18 cellular contexts compared by ENCODE assay signal in genomic region chr12:62816624-62817023, GRCh38.
DNase-seq lines count a peak whose midpoint lies in the region; ATAC-seq and TF ChIP-seq lines count a peak whose summit lies in the region.
"Had no signal": no experiment of that assay in that cellular context is flagged by ENCODE, and none has a peak within 500 bp of the region (broad histone marks: within the 10 kb centered on the region; RNA-seq: fewer than 3 reads in every experiment).

No MANE protein-coding gene starts in this region.

- H3K36me3 ChIP-seq in HEK293 (ENCODE audit: control insufficient read depth in 2 of 2, insufficient read depth in 1 of 2, low read length in 2 of 2): no peaks in the 10 kb centered on the region; a peak in 1 of 3 replicates
- no peaks in the 10 kb centered on the region for H3K36me3 ChIP-seq in KMS-11 (ENCODE audit: insufficient read depth)
- H3K36me3 ChIP-seq: BLaER1 treated with 17β-estradiol and CSF1 and Interleukin-3, amounts not matched to agents 10 nM and 100 nM had no signal

- H3K9ac ChIP-seq in KMS-11: no peak overlapping the region

- H3K27me3 ChIP-seq in KMS-11 (ENCODE audit: insufficient read depth, low read depth) (no peaks in the 10 kb centered on the region), dorsolateral prefrontal cortex (no peaks in the 10 kb centered on the region)
- H3K27me3 ChIP-seq: BLaER1 treated with 17β-estradiol and CSF1 and Interleukin-3, amounts not matched to agents 10 nM and 100 nM had no signal

- no peak overlapping the region for H3K4me3 ChIP-seq in HEK293 (ENCODE audit: low read depth, low read length)
- H3K4me3 ChIP-seq in KMS-11 (IDR thresholded peaks at IDR 0.05; ENCODE audit: insufficient read depth, low read depth, low read length): no peak overlapping the region
- peak overlapping the region in 1 of 59 donors; percentile 45 for H3K4me3 ChIP-seq in dorsolateral prefrontal cortex
- no peak overlapping the region for H3K4me3 ChIP-seq in lower leg skin (ENCODE audit: low read depth, poor library complexity, severe bottlenecking)
- H3K4me3 ChIP-seq: A549; BLaER1 treated with 17β-estradiol and CSF1 and Interleukin-3, amounts not matched to agents 10 nM and 100 nM had no signal

- intact Hi-C loops in dorsolateral prefrontal cortex (cut with DNase I): loop anchor here in 1 of 2 donors (1.0 kb wide), 1 partner anchor 117 kb away; no protein-coding TSS in a partner anchor
- intact Hi-C loops in lower leg skin (cut with DNase I; ENCODE audit: low total_unique reads): no loop called here
- intact Hi-C loops in activated T-helper 2 cell treated with anti-CD3 and anti-CD28 coated beads, Interferon-gamma antibody, Interleukin-2, Interleukin-4, amounts not matched to agents 10 μg/mL and 5 μg/mL and 100 μg/mL, durations not matched to agents 14 hours and 24 hours and 36 hours (cut with micrococcal nuclease): loop anchor here (10.0 kb wide), 1 partner anchor 118 kb away; the partner anchor contains the start of gene PPM1H

- H3K27ac ChIP-seq in HEK293 (ENCODE audit: extremely low read depth, low read depth, low read length) (no peak overlapping the region), KMS-11 (no peak overlapping the region), dorsolateral prefrontal cortex (peak overlapping the region in 39 of 59 donors; percentile 3 to 96 (median 89))
- H3K27ac ChIP-seq: 22Rv1; A549; BLaER1 treated with 17β-estradiol and CSF1 and Interleukin-3, amounts not matched to agents 10 nM and 100 nM; C4-2B had no signal

- no peaks in the 10 kb centered on the region for H3K9me3 Mint-ChIP-seq in activated T-helper 2 cell treated with anti-CD3 and anti-CD28 coated beads, Interferon-gamma antibody, Interleukin-2, Interleukin-4, amounts not matched to agents 10 μg/mL and 5 μg/mL and 100 μg/mL, durations not matched to agents 14 hours and 24 hours and 36 hours
- H3K9me3 Mint-ChIP-seq: CD4-positive, alpha-beta T cell; CD8-positive, alpha-beta T cell had no signal

- POLR2A ChIA-PET in HEK293 (lab: Yijun Ruan, JAX): interaction anchor here (2.3 kb wide), 1 partner anchor 119 kb away, joined by 7 read pairs; the partner anchor contains the start of gene PPM1H

- peaks cover 11% of the 10 kb centered on the region for H3K4me1 Mint-ChIP-seq in activated T-helper 2 cell treated with anti-CD3 and anti-CD28 coated beads, Interferon-gamma antibody, Interleukin-2, Interleukin-4, amounts not matched to agents 10 μg/mL and 5 μg/mL and 100 μg/mL, durations not matched to agents 14 hours and 24 hours and 36 hours (ENCODE audit: low read depth)

- peaks cover 24% of the 10 kb centered on the region for H3K27me3 Mint-ChIP-seq in activated T-helper 2 cell treated with anti-CD3 and anti-CD28 coated beads, Interferon-gamma antibody, Interleukin-2, Interleukin-4, amounts not matched to agents 10 μg/mL and 5 μg/mL and 100 μg/mL, durations not matched to agents 14 hours and 24 hours and 36 hours (ENCODE audit: low read depth)

- no peaks in the 10 kb centered on the region for H3K79me2 ChIP-seq in KMS-11 (ENCODE audit: insufficient read depth, low read depth)

- H3K36me3 Mint-ChIP-seq in activated T-helper 2 cell treated with anti-CD3 and anti-CD28 coated beads, Interferon-gamma antibody, Interleukin-2, Interleukin-4, amounts not matched to agents 10 μg/mL and 5 μg/mL and 100 μg/mL, durations not matched to agents 14 hours and 24 hours and 36 hours (ENCODE audit: low read depth): no peaks in the 10 kb centered on the region
- H3K36me3 Mint-ChIP-seq: CD8-positive, alpha-beta T cell had no signal

- CTCF ChIA-PET in HEK293 (lab: Yijun Ruan, JAX): interaction anchor here (0.6 to 1.3 kb wide), 2 partner anchors 119 to 1358 kb away, joined by 3 to 4 read pairs; partner anchors contain the start of gene PPM1H

- no peak for ATAC-seq in HG02870 (IDR thresholded peaks at IDR 0.05; ENCODE audit: unreplicated experiment)
- ATAC-seq: A549; CD8-positive, alpha-beta T cell had no signal

- H3K4me1 ChIP-seq in HEK293 (ENCODE audit: control insufficient read depth, insufficient read depth, low read length) (peaks cover 10% of the 10 kb centered on the region), KMS-11 (ENCODE audit: low read depth, poor library complexity, severe bottlenecking) (peaks cover 28% of the 10 kb centered on the region)

- H3K4me3 Mint-ChIP-seq in activated T-helper 2 cell treated with anti-CD3 and anti-CD28 coated beads, Interferon-gamma antibody, Interleukin-2, Interleukin-4, amounts not matched to agents 10 μg/mL and 5 μg/mL and 100 μg/mL, durations not matched to agents 14 hours and 24 hours and 36 hours (ENCODE audit: low read depth): no peak overlapping the region
- H3K4me3 Mint-ChIP-seq: B cell; CD4-positive, alpha-beta T cell; CD8-positive, alpha-beta T cell had no signal

- no peak for TF ChIP-seq POLR2A in lower leg skin (IDR thresholded peaks at IDR 0.05)

- H4K20me1 ChIP-seq in KMS-11 (ENCODE audit: insufficient read depth): no peaks in the 10 kb centered on the region
- H4K20me1 ChIP-seq: BLaER1 treated with 17β-estradiol and CSF1 and Interleukin-3, amounts not matched to agents 10 nM and 100 nM had no signal

- peak overlapping the region; percentile 15; the same call in 1 of the 2 replicates for H3K4me2 ChIP-seq in KMS-11
- H3K4me2 ChIP-seq: A549 had no signal

- H3K27ac Mint-ChIP-seq in activated T-helper 2 cell treated with anti-CD3 and anti-CD28 coated beads, Interferon-gamma antibody, Interleukin-2, Interleukin-4, amounts not matched to agents 10 μg/mL and 5 μg/mL and 100 μg/mL, durations not matched to agents 14 hours and 24 hours and 36 hours: no peak overlapping the region
- H3K27ac Mint-ChIP-seq: B cell; CD4-positive, alpha-beta T cell; CD8-positive, alpha-beta T cell had no signal

- H2AFZ ChIP-seq in KMS-11 (ENCODE audit: low read depth): no peak overlapping the region

- TF ChIP-seq CTCF in HEK293 (tag by site-specific recombination; IDR thresholded peaks at IDR 0.05) (no peak), KMS-11 (conservative IDR thresholded peaks at IDR 0.05; ENCODE audit: low read depth, low read length) (no peak), dorsolateral prefrontal cortex (IDR thresholded peaks at IDR 0.05 in 54 of 56, conservative IDR thresholded peaks at IDR 0.05 in 2 of 56; ENCODE audit: low read depth in 1 of 56, partially characterized antibody in 56 of 56) (no peak), lower leg skin (IDR thresholded peaks at IDR 0.05) (no peak)

- DNase-seq in dorsolateral prefrontal cortex (no peak), lower leg skin (ENCODE audit: low spot score in 2 of 2) (no peak)
- DNase-seq in activated T-helper 2 cell treated with anti-CD3 and anti-CD28 coated beads, Interferon-gamma antibody, Interleukin-2, Interleukin-4, amounts not matched to agents 10 μg/mL and 5 μg/mL and 100 μg/mL, durations not matched to agents 14 hours and 24 hours and 36 hours (ENCODE audit: low spot score): no peak
- DNase-seq: AML-193; Caco-2; Calu3; CD4-positive, alpha-beta T cell; CD8-positive, alpha-beta T cell; DMS79 treated with DMSO at 0.1 percent for 48 hours; GF-D8 had no signal

- H3K9me3 ChIP-seq in HEK293 (ENCODE audit: control insufficient read depth, insufficient read depth, low read depth, low read length): no peaks in the 10 kb centered on the region
- H3K9me3 ChIP-seq: A549, Caco-2 had no signal

- 46 to 48% methylated on average over 3 of the region's 3 CpGs for WGBS in lower leg skin, 2 donors

TF ChIP-seq in HEK293, 187 proteins besides CTCF, POLR2A, EP300 and RAD21:
- TF ChIP-seq ZNF292 (tag by site-specific recombination; IDR thresholded peaks at IDR 0.05; ENCODE audit: borderline replicate concordance, low read depth): no peak
- peak; percentile 81 for TF ChIP-seq ZIC2 (tag by site-specific recombination; IDR thresholded peaks at IDR 0.05)
- TF ChIP-seq ZFHX2 (tag by site-specific recombination; conservative IDR thresholded peaks at IDR 0.05): peak; percentile 52
- TF ChIP-seq GLI2 (tag by site-specific recombination; IDR thresholded peaks at IDR 0.05; ENCODE audit: borderline replicate concordance, low read depth): no peak
- peak; percentile 25; the same call in 1 of the 2 replicates for TF ChIP-seq OSR2 (tag by site-specific recombination; IDR thresholded peaks at IDR 0.05)

Comparison
In these comparisons a context has a peak if more than half of its experiments do, and no peak if none do; other contexts are left out.
1. H3K27ac ChIP-seq: peak in dorsolateral prefrontal cortex (39 of 59); none in HEK293 (single experiment) and KMS-11 (single experiment).